ENCODE assay signal across 13 cellular contexts in genomic region chr2:144233226-144234114, GRCh38.
DNase-seq lines count a peak whose midpoint lies in the region; ATAC-seq and TF ChIP-seq lines count a peak whose summit lies in the region.
"Had no signal": no experiment of that assay in that cellular context is flagged by ENCODE, and none has a peak within 500 bp of the region (broad histone marks: within the 10 kb centered on the region; RNA-seq: fewer than 3 reads in every experiment).

No MANE protein-coding gene starts in this region.

- no peak overlapping the region for H3K4me3 Mint-ChIP-seq in activated T-cell treated with anti-CD3 and anti-CD28 coated beads, Interleukin-2, amount 50 U/mL, for 4 hours
- no peak overlapping the region for H3K4me3 Mint-ChIP-seq in dendritic cell treated with granulocyte-macrophage colony-stimulating factor and Interleukin-4, amounts not matched to agents 40 ng/mL and 50 ng/mL, for 4 days

- CTCF ChIA-PET in PC-3 (lab: Charles Lee), result no interaction called here

- no peaks in the 10 kb centered on the region for H3K9me2 ChIP-seq in PC-3 (replicated peaks; ENCODE audit: low read length)

- 71 to 88% methylated on average over 2 to 3 of the region's 3 CpGs for WGBS in transverse colon (ENCODE audit: low coverage in 1 of 2), 2 donors

- no TSS peak for BruUV-seq in PC-3 (replicated peaks; lab: Mats Ljungman, UMichigan)

- no peaks in the 10 kb centered on the region for H3K9me3 ChIP-seq in PC-3 (ENCODE audit: low read length)
- no peaks in the 10 kb centered on the region for H3K9me3 ChIP-seq in transverse colon
- H3K9me3 ChIP-seq: left lung had no signal

- H3K27me3 Mint-ChIP-seq in activated T-cell treated with anti-CD3 and anti-CD28 coated beads, Interleukin-2, amount 50 U/mL, for 4 hours (ENCODE audit: low read depth), result no peaks in the 10 kb centered on the region
- no peaks in the 10 kb centered on the region for H3K27me3 Mint-ChIP-seq in dendritic cell treated with granulocyte-macrophage colony-stimulating factor and Interleukin-4, amounts not matched to agents 40 ng/mL and 50 ng/mL, for 4 days

- no peak overlapping the region for H3K4me2 ChIP-seq in PC-3 (ENCODE audit: low read length)

- ATAC-seq in activated T-cell treated with anti-CD3 and anti-CD28 coated beads, Interleukin-2, amount 50 U/mL, for 4 hours, result peak; percentile 41 to 52
- ATAC-seq in PC-3, result peak; percentile 24; the same call in 1 of the 2 replicates
- ATAC-seq: left lung had no signal

- no peaks in the 10 kb centered on the region for H3K79me2 ChIP-seq in PC-3 (ENCODE audit: low read length)

- H3K4me3 ChIP-seq in PC-3 (ENCODE audit: low read length) (no peak overlapping the region), coronary artery (no peak overlapping the region), transverse colon (no peak overlapping the region)
- H3K4me3 ChIP-seq: left lung had no signal

- peaks cover 19% of the 10 kb centered on the region for H3K4me1 ChIP-seq in PC-3 (ENCODE audit: insufficient read depth, low read length)
- H3K4me1 ChIP-seq in transverse colon, result peaks cover 0 to 4% (median 0%) of the 10 kb centered on the region in 4 donors

- H3K36me3 ChIP-seq in PC-3 (ENCODE audit: low read depth, low read length), result no peaks in the 10 kb centered on the region
- H3K36me3 ChIP-seq in transverse colon, result no peaks in the 10 kb centered on the region
- H3K36me3 ChIP-seq: left lung had no signal

- TF ChIP-seq EP300 in transverse colon (IDR thresholded peaks at IDR 0.05; ENCODE audit: low read depth), result no peak

- H3K9ac ChIP-seq in PC-3 (ENCODE audit: low read length), result no peak overlapping the region

- POLR2A ChIA-PET in PC-3 (lab: Charles Lee; ENCODE audit: unreplicated experiment), result no interaction called here

- TF ChIP-seq CTCF in PC-3 (conservative IDR thresholded peaks at IDR 0.05; ENCODE audit: low read depth, low read length) (no peak), coronary artery (IDR thresholded peaks at IDR 0.05) (no peak), transverse colon (IDR thresholded peaks at IDR 0.05) (no peak)

- H3K9me3 Mint-ChIP-seq in activated T-cell treated with anti-CD3 and anti-CD28 coated beads, Interleukin-2, amount 50 U/mL, for 4 hours, result no peaks in the 10 kb centered on the region
- H3K9me3 Mint-ChIP-seq in dendritic cell treated with granulocyte-macrophage colony-stimulating factor and Interleukin-4, amounts not matched to agents 40 ng/mL and 50 ng/mL, for 4 days, result peaks cover 6% of the 10 kb centered on the region

- H3K27me3 ChIP-seq in PC-3 (ENCODE audit: low read length) (no peaks in the 10 kb centered on the region), transverse colon (no peaks in the 10 kb centered on the region)
- H3K27me3 ChIP-seq: left lung had no signal

- TF ChIP-seq POLR2A in transverse colon (IDR thresholded peaks at IDR 0.05), result no peak

- intact Hi-C loops in PC-3 (cut with micrococcal nuclease) (no loop called here), transverse colon (cut with DNase I; ENCODE audit: low total_unique reads) (no loop called here)
- intact Hi-C loops in dendritic cell treated with granulocyte-macrophage colony-stimulating factor and Interleukin-4, amounts not matched to agents 40 ng/mL and 50 ng/mL, for 4 days (cut with micrococcal nuclease), result no loop called here

- no peaks in the 10 kb centered on the region for H4K20me1 ChIP-seq in PC-3 (ENCODE audit: low read length)

- DNase-seq in activated T-cell treated with anti-CD3 and anti-CD28 coated beads, Interleukin-2, amount 50 U/mL, for 4 hours, result no peak
- no peak for DNase-seq in activated T-cell treated with anti-CD3 and anti-CD28 coated beads, Interleukin-2, amount 50 U/mL, for 1 hour
- DNase-seq in PC-3, result no peak
- DNase-seq in superior temporal gyrus (ENCODE audit: extremely low spot score), result peak; percentile 75
- DNase-seq in NCI-H1105 (lab: John Stamatoyannopoulos, UW), result no peak
- no peak for DNase-seq in coronary artery (ENCODE audit: low spot score)
- no peak for DNase-seq in transverse colon
- DNase-seq: activated CD8-positive, alpha-beta memory T cell treated with anti-CD3 and anti-CD28 coated beads, Interleukin-2, amount 50 U/mL, for 48 hours; EL; left lung; stimulated activated CD4-positive, alpha-beta T cell treated with anti-CD3 and anti-CD28 coated beads, Interleukin-12 subunit alpha, Interleukin-12 subunit beta, amount 100 ng/mL, for 4 hours; T-helper 9 cell had no signal

- H3K36me3 Mint-ChIP-seq in activated T-cell treated with anti-CD3 and anti-CD28 coated beads, Interleukin-2, amount 50 U/mL, for 4 hours (ENCODE audit: insufficient read depth), result peaks cover 4% of the 10 kb centered on the region
- H3K36me3 Mint-ChIP-seq in dendritic cell treated with granulocyte-macrophage colony-stimulating factor and Interleukin-4, amounts not matched to agents 40 ng/mL and 50 ng/mL, for 4 days (ENCODE audit: low read depth), result peaks cover 17% of the 10 kb centered on the region

- no peak overlapping the region for H2AFZ ChIP-seq in PC-3 (ENCODE audit: low read length)

- no peaks in the 10 kb centered on the region for H3F3A ChIP-seq in PC-3 (ENCODE audit: low read length, unreplicated experiment)

- in situ Hi-C loops in transverse colon (cut with MboI; ENCODE audit: low pct_ligation_motif_present in 1 of 4, low pct_unique_long_range_greater_than_20kb in 1 of 4, low sequenced_read_pairs in 3 of 4), result no loop called here

- H3K27ac Mint-ChIP-seq in dendritic cell treated with granulocyte-macrophage colony-stimulating factor and Interleukin-4, amounts not matched to agents 40 ng/mL and 50 ng/mL, for 4 days, result peak overlapping the region; percentile 61

- H3K27ac ChIP-seq in PC-3 (ENCODE audit: low read length) (no peak overlapping the region), coronary artery (no peak overlapping the region), transverse colon (no peak overlapping the region)
- H3K27ac ChIP-seq: left lung had no signal

- H3K4me1 Mint-ChIP-seq in activated T-cell treated with anti-CD3 and anti-CD28 coated beads, Interleukin-2, amount 50 U/mL, for 4 hours (ENCODE audit: low read depth), result peaks cover 52% of the 10 kb centered on the region
- peaks cover 28% of the 10 kb centered on the region for H3K4me1 Mint-ChIP-seq in dendritic cell treated with granulocyte-macrophage colony-stimulating factor and Interleukin-4, amounts not matched to agents 40 ng/mL and 50 ng/mL, for 4 days (ENCODE audit: low read depth)
